1 cellular context compared by ENCODE assay signal in the genomic region with DNA sequence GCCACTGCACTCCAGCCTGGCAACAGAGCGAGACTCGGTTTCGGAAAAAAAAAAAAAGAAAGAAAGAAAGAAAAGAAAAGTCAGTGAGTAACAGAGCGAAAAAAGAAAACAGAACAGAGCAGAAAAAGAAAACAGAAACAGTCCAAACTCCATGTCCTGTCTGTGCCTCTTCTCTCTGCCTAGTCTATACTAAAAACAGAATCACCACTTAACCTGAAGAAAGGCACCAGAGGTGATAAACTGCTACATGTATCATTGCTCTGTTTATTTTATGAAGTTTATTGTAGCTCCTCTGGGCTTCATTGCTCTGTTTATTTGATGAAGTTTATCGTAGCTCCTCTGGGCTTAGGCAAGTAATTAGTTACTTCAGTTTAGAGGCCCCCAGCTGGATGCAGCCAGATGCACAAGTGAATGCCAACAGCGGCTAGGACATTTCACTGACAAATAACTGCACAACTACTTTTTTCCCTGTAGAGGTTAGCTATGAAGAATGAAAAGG.
TF ChIP-seq lines count a peak whose summit lies in the region.

No MANE protein-coding gene starts in this region.

TF ChIP-seq in HEK293, 187 proteins besides CTCF, POLR2A, EP300 and RAD21 (continued from another document and continues in another):
- TF ChIP-seq ZBTB11 (tag by site-specific recombination; conservative IDR thresholded peaks at IDR 0.05; ENCODE audit: low read depth) = no peak
- no peak for TF ChIP-seq HOXC10 (CRISPR knock-in tag; IDR thresholded peaks at IDR 0.05)
- TF ChIP-seq, protein P1, sequence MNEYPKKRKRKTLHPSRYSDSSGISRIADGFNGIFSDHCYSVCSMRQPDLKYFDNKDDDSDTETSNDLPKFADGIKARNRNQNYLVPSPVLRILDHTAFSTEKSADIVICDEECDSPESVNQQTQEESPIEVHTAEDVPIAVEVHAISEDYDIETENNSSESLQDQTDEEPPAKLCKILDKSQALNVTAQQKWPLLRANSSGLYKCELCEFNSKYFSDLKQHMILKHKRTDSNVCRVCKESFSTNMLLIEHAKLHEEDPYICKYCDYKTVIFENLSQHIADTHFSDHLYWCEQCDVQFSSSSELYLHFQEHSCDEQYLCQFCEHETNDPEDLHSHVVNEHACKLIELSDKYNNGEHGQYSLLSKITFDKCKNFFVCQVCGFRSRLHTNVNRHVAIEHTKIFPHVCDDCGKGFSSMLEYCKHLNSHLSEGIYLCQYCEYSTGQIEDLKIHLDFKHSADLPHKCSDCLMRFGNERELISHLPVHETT (tag by site-specific recombination; IDR thresholded peaks at IDR 0.05) = no peak
- no peak for TF ChIP-seq ZBTB1 (tag by site-specific recombination; IDR thresholded peaks at IDR 0.05)
- TF ChIP-seq ZNF571 (tag by site-specific recombination; IDR thresholded peaks at IDR 0.05) = no peak
- no peak for TF ChIP-seq ZNF555 (tag by site-specific recombination; conservative IDR thresholded peaks at IDR 0.05)
- peak; percentile 83 for TF ChIP-seq ZBTB44 (tag by site-specific recombination; IDR thresholded peaks at IDR 0.05)
- TF ChIP-seq ZNF76 (tag by site-specific recombination; IDR thresholded peaks at IDR 0.05; ENCODE audit: borderline replicate concordance, low read depth) = no peak
- peak; percentile 68; the same call in 1 of the 2 replicates for TF ChIP-seq OVOL3 (tag by site-specific recombination; IDR thresholded peaks at IDR 0.05)
- no peak for TF ChIP-seq ZNF280C (tag by site-specific recombination; IDR thresholded peaks at IDR 0.05)
- TF ChIP-seq, protein P2, sequence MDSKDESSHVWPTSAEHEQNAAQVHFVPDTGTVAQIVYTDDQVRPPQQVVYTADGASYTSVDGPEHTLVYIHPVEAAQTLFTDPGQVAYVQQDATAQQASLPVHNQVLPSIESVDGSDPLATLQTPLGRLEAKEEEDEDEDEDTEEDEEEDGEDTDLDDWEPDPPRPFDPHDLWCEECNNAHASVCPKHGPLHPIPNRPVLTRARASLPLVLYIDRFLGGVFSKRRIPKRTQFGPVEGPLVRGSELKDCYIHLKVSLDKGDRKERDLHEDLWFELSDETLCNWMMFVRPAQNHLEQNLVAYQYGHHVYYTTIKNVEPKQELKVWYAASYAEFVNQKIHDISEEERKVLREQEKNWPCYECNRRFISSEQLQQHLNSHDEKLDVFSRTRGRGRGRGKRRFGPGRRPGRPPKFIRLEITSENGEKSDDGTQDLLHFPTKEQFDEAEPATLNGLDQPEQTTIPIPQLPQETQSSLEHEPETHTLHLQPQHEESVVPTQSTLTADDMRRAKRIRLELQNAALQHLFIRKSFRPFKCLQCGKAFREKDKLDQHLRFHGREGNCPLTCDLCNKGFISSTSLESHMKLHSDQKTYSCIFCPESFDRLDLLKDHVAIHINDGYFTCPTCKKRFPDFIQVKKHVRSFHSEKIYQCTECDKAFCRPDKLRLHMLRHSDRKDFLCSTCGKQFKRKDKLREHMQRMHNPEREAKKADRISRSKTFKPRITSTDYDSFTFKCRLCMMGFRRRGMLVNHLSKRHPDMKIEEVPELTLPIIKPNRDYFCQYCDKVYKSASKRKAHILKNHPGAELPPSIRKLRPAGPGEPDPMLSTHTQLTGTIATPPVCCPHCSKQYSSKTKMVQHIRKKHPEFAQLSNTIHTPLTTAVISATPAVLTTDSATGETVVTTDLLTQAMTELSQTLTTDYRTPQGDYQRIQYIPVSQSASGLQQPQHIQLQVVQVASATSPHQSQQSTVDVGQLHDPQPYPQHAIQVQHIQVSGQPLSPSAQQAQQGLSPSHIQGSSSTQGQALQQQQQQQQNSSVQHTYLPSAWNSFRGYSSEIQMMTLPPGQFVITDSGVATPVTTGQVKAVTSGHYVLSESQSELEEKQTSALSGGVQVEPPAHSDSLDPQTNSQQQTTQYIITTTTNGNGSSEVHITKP (tag by site-specific recombination; IDR thresholded peaks at IDR 0.05) = no peak
- 0 out of 2 replicates have a peak, but pooled peaks have one; percentile 1 for TF ChIP-seq ZSCAN5A (tag by site-specific recombination; IDR thresholded peaks at IDR 0.05)
- no peak for TF ChIP-seq ZNF549 (tag by site-specific recombination; IDR thresholded peaks at IDR 0.05)
- TF ChIP-seq PRDM2 (tag by site-specific recombination; IDR thresholded peaks at IDR 0.05; ENCODE audit: borderline replicate concordance) = no peak
- TF ChIP-seq ZNF791 (tag by site-specific recombination; IDR thresholded peaks at IDR 0.05) = no peak
- no peak for TF ChIP-seq KLF9 (tag by site-specific recombination; IDR thresholded peaks at IDR 0.05; ENCODE audit: low read depth)
- TF ChIP-seq ZNF214 (tag by site-specific recombination; IDR thresholded peaks at IDR 0.05; ENCODE audit: borderline replicate concordance) = no peak
- TF ChIP-seq ZNF362 (tag by site-specific recombination; IDR thresholded peaks at IDR 0.05) = no peak
- TF ChIP-seq ZNF223 (tag by site-specific recombination; IDR thresholded peaks at IDR 0.05) = no peak
- TF ChIP-seq ZNF121 (tag by site-specific recombination; IDR thresholded peaks at IDR 0.05) = no peak
- peak; percentile 82; the same call in 1 of the 2 replicates for TF ChIP-seq ZNF561 (tag by site-specific recombination; IDR thresholded peaks at IDR 0.05; ENCODE audit: borderline replicate concordance)
- no peak for TF ChIP-seq ZSCAN16 (tag by site-specific recombination; IDR thresholded peaks at IDR 0.05)
- 0 out of 2 replicates have a peak, but pooled peaks have one; percentile 14 for TF ChIP-seq ZNF596 (tag by site-specific recombination; IDR thresholded peaks at IDR 0.05)
- peak; percentile 94 for TF ChIP-seq ZSCAN30 (tag by site-specific recombination; IDR thresholded peaks at IDR 0.05)
- TF ChIP-seq HOXD13 (CRISPR knock-in tag; IDR thresholded peaks at IDR 0.05; ENCODE audit: borderline replicate concordance) = no peak
- TF ChIP-seq ZNF514 (tag by site-specific recombination; IDR thresholded peaks at IDR 0.05) = no peak
- no peak for TF ChIP-seq ZNF23 (tag by site-specific recombination; IDR thresholded peaks at IDR 0.05; ENCODE audit: borderline replicate concordance)
- TF ChIP-seq, protein P3, sequence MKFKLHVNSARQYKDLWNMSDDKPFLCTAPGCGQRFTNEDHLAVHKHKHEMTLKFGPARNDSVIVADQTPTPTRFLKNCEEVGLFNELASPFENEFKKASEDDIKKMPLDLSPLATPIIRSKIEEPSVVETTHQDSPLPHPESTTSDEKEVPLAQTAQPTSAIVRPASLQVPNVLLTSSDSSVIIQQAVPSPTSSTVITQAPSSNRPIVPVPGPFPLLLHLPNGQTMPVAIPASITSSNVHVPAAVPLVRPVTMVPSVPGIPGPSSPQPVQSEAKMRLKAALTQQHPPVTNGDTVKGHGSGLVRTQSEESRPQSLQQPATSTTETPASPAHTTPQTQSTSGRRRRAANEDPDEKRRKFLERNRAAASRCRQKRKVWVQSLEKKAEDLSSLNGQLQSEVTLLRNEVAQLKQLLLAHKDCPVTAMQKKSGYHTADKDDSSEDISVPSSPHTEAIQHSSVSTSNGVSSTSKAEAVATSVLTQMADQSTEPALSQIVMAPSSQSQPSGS (tag by site-specific recombination; IDR thresholded peaks at IDR 0.05; ENCODE audit: low read depth) = no peak
- TF ChIP-seq EGR2 (tag by site-specific recombination; IDR thresholded peaks at IDR 0.05; ENCODE audit: low read depth) = no peak
